ENCODE assay signal across 8 cellular contexts in genomic region chr5:149962040-149962439, GRCh38. TPM values are rescaled to one million over a fixed set of nuclear protein-coding genes. Genes with fewer than 3 reads are reported as not detected.
A peak's percentile ranks its signal among the peaks of the same experiment; 100 is the strongest.
DNase-seq lines count a peak whose midpoint lies in the region; ATAC-seq and TF ChIP-seq lines count a peak whose summit lies in the region.

No MANE protein-coding gene starts in this region.

- CTCF ChIA-PET in activated CD4-positive, alpha-beta T cell treated with anti-CD3 and anti-CD28 coated beads for 36 hours (lab: Charles Lee): interaction anchor here (0.6 to 8.6 kb wide), 16 partner anchors 9 to 322 kb away, joined by 3 to 68 read pairs (median 4); no protein-coding TSS in a partner anchor

- H3K27ac Mint-ChIP-seq in activated CD4-positive, alpha-beta T cell treated with anti-CD3 and anti-CD28 coated beads for 36 hours: no peak overlapping the region
- H3K27ac Mint-ChIP-seq in activated T-cell treated with anti-CD3 and anti-CD28 coated beads, Interleukin-2, amount 50 U/mL, for 72 hours: peak overlapping the region; percentile 6
- H3K27ac Mint-ChIP-seq in type B pancreatic cell: no peak overlapping the region

- no peaks in the 10 kb centered on the region for H3K27me3 Mint-ChIP-seq in activated CD4-positive, alpha-beta T cell treated with anti-CD3 and anti-CD28 coated beads for 36 hours
- H3K27me3 Mint-ChIP-seq in activated T-cell treated with anti-CD3 and anti-CD28 coated beads, Interleukin-2, amount 50 U/mL, for 72 hours (ENCODE audit: low read depth): no peaks in the 10 kb centered on the region
- no peaks in the 10 kb centered on the region for H3K27me3 Mint-ChIP-seq in type B pancreatic cell

- intact Hi-C loops in activated CD4-positive, alpha-beta T cell treated with anti-CD3 and anti-CD28 coated beads for 36 hours (cut with DNase I, micrococcal nuclease): loop anchor here (1.0 to 5.0 kb wide), 2 partner anchors 128 to 605 kb away; partner anchors contain the start of gene PCYOX1L (in 1 of the 2)

- no peaks in the 10 kb centered on the region for H3K9me3 Mint-ChIP-seq in activated CD4-positive, alpha-beta T cell treated with anti-CD3 and anti-CD28 coated beads for 36 hours (ENCODE audit: low read depth)
- H3K9me3 Mint-ChIP-seq in activated T-cell treated with anti-CD3 and anti-CD28 coated beads, Interleukin-2, amount 50 U/mL, for 72 hours: no peaks in the 10 kb centered on the region
- H3K9me3 Mint-ChIP-seq in type B pancreatic cell: no peaks in the 10 kb centered on the region

- H3K4me1 Mint-ChIP-seq in activated CD4-positive, alpha-beta T cell treated with anti-CD3 and anti-CD28 coated beads for 36 hours: peaks cover 32% of the 10 kb centered on the region
- H3K4me1 Mint-ChIP-seq in activated T-cell treated with anti-CD3 and anti-CD28 coated beads, Interleukin-2, amount 50 U/mL, for 72 hours (ENCODE audit: low read depth): peaks cover 38% of the 10 kb centered on the region
- peaks cover 25% of the 10 kb centered on the region for H3K4me1 Mint-ChIP-seq in type B pancreatic cell (ENCODE audit: unreplicated experiment)

- H3K4me1 ChIP-seq in iPS-20b (ENCODE audit: insufficient read depth, low read length): peaks cover 9% of the 10 kb centered on the region; the same call in 1 of the 2 replicates

- H3K36me3 Mint-ChIP-seq in activated CD4-positive, alpha-beta T cell treated with anti-CD3 and anti-CD28 coated beads for 36 hours (ENCODE audit: low read depth): peaks cover 2% of the 10 kb centered on the region
- peaks cover 0 to 2% of the 10 kb centered on the region in 2 donors for H3K36me3 Mint-ChIP-seq in activated T-cell treated with anti-CD3 and anti-CD28 coated beads, Interleukin-2, amount 50 U/mL, for 72 hours (ENCODE audit: insufficient read depth in 2 of 2)
- H3K36me3 Mint-ChIP-seq in type B pancreatic cell: no peaks in the 10 kb centered on the region

- TF ChIP-seq CTCF in type B pancreatic cell (conservative IDR thresholded peaks at IDR 0.05): peak; percentile 71

- POLR2A ChIA-PET in activated CD4-positive, alpha-beta T cell treated with anti-CD3 and anti-CD28 coated beads for 36 hours (lab: Charles Lee): no interaction called here

- no peak for ATAC-seq in activated CD4-positive, alpha-beta T cell treated with anti-CD3 and anti-CD28 coated beads for 36 hours
- no peak for ATAC-seq in activated T-cell treated with anti-CD3 and anti-CD28 coated beads, Interleukin-2, amount 50 U/mL, for 72 hours (replicated peaks in 1 of 2)

- H3K9me3 ChIP-seq in iPS-20b (ENCODE audit: insufficient read depth, low read depth, low read length): no peaks in the 10 kb centered on the region

- H3K27ac ChIP-seq in iPS-20b (ENCODE audit: low read length): no peak overlapping the region

- no peak overlapping the region for H3K9ac ChIP-seq in iPS-20b (ENCODE audit: low read depth, low read length)

- H3K4me3 ChIP-seq in iPS-20b (ENCODE audit: low read length): peak overlapping the region; percentile 86; the same call in 1 of the 2 replicates

- peaks cover 10% of the 10 kb centered on the region for H3K27me3 ChIP-seq in iPS-20b (ENCODE audit: insufficient read depth, low read length)

- no peak for DNase-seq in activated CD4-positive, alpha-beta T cell treated with anti-CD3 and anti-CD28 coated beads for 36 hours
- DNase-seq in activated CD4-positive, alpha-beta T cell treated with anti-CD3 and anti-CD28 coated beads, Interleukin-2, amount 50 U/mL, for 1 hour: no peak
- DNase-seq in M059J (ENCODE audit: low read depth): peak; percentile 62
- no peak for DNase-seq in activated T-cell treated with anti-CD3 and anti-CD28 coated beads, Interleukin-2, amount 50 U/mL, for 72 hours
- DNase-seq in type B pancreatic cell (ENCODE audit: extremely low spot score, unreplicated experiment): no peak
- no peak for DNase-seq in NCI-H2171 (lab: John Stamatoyannopoulos, UW)
- DNase-seq in activated CD4-positive, CD25-positive, alpha-beta regulatory T cell treated with anti-CD3 and anti-CD28 coated beads, Interleukin-2, amount 50 U/mL, for 72 hours: no peak

- H3K4me3 Mint-ChIP-seq in activated CD4-positive, alpha-beta T cell treated with anti-CD3 and anti-CD28 coated beads for 36 hours: peak overlapping the region; percentile 92
- H3K4me3 Mint-ChIP-seq in activated T-cell treated with anti-CD3 and anti-CD28 coated beads, Interleukin-2, amount 50 U/mL, for 72 hours: peak overlapping the region; percentile 86 to 88
- H3K4me3 Mint-ChIP-seq in type B pancreatic cell: peak overlapping the region; percentile 95

- H3K36me3 ChIP-seq in iPS-20b (ENCODE audit: insufficient read depth, low read depth, low read length): no peaks in the 10 kb centered on the region

RNA-seq across cellular contexts. Expression of gene SLC26A2, which starts 1.5 kb away (rescaled TPM):
- 1 to 10 TPM; 3.9 to 5.3 TPM for total RNA-seq in activated CD4-positive, alpha-beta T cell treated with anti-CD3 and anti-CD28 coated beads for 36 hours
- total RNA-seq in M059J (2014; rRNA removed; shearing (Covaris generic)): 11.9 and 17.5 TPM in 2 replicates
- total RNA-seq in activated T-cell treated with anti-CD3 and anti-CD28 coated beads, Interleukin-2, amount 50 U/mL, for 72 hours: 1 to 10 TPM; 7.5 to 8.0 TPM
- total RNA-seq in type B pancreatic cell (ENCODE audit: low replicate concordance): 7.8 and 17.4 TPM in 2 replicates

RNA-seq across cellular contexts. Expression of gene PDE6A, which starts 17.4 kb away (rescaled TPM):
- not detected for total RNA-seq in activated CD4-positive, alpha-beta T cell treated with anti-CD3 and anti-CD28 coated beads for 36 hours
- 0.02 and 0.22 TPM in 2 replicates for total RNA-seq in M059J (2014; rRNA removed; shearing (Covaris generic))
- total RNA-seq in activated T-cell treated with anti-CD3 and anti-CD28 coated beads, Interleukin-2, amount 50 U/mL, for 72 hours: under 1 TPM in 1 of 2 donors, not detected in 1; 0.05 TPM
- not detected in 2 replicates for total RNA-seq in type B pancreatic cell (ENCODE audit: low replicate concordance)

RNA-seq across cellular contexts. Expression of gene TIGD6, which starts 38.4 kb away (rescaled TPM):
- 1 to 10 TPM; 2.5 to 2.6 TPM for total RNA-seq in activated CD4-positive, alpha-beta T cell treated with anti-CD3 and anti-CD28 coated beads for 36 hours
- 3.2 and 6.3 TPM in 2 replicates for total RNA-seq in M059J (2014; rRNA removed; shearing (Covaris generic))
- 1 to 10 TPM; 2.6 to 3.1 TPM for total RNA-seq in activated T-cell treated with anti-CD3 and anti-CD28 coated beads, Interleukin-2, amount 50 U/mL, for 72 hours
- total RNA-seq in type B pancreatic cell (ENCODE audit: low replicate concordance): 4.9 and 5.5 TPM in 2 replicates

RNA-seq across cellular contexts. Expression of gene HMGXB3, which starts 38.5 kb away (rescaled TPM):
- 10 to 100 TPM; 27.2 to 30.5 TPM for total RNA-seq in activated CD4-positive, alpha-beta T cell treated with anti-CD3 and anti-CD28 coated beads for 36 hours
- total RNA-seq in M059J (2014; rRNA removed; shearing (Covaris generic)): 34.4 and 51.2 TPM in 2 replicates
- 10 to 100 TPM; 32.2 to 34.6 TPM for total RNA-seq in activated T-cell treated with anti-CD3 and anti-CD28 coated beads, Interleukin-2, amount 50 U/mL, for 72 hours
- total RNA-seq in type B pancreatic cell (ENCODE audit: low replicate concordance): 36.3 and 40.5 TPM in 2 replicates
